In genomic region chr4:77579406-77580076, GRCh38 we compare ENCODE assay signal across 12 cellular contexts. TPM values are rescaled to one million over a fixed set of nuclear protein-coding genes. Genes with fewer than 3 reads are reported as not detected.
DNase-seq lines count a peak whose midpoint lies in the region; ATAC-seq and TF ChIP-seq lines count a peak whose summit lies in the region.
"Had no signal": no experiment of that assay in that cellular context is flagged by ENCODE, and none has a peak within 500 bp of the region (broad histone marks: within the 10 kb centered on the region; RNA-seq: fewer than 3 reads in every experiment).

No MANE protein-coding gene starts in this region.

- no peaks in the 10 kb centered on the region for H3K9me3 ChIP-seq in upper lobe of right lung
- H3K9me3 ChIP-seq: ascending aorta had no signal

- no peaks in the 10 kb centered on the region for H3K4me1 ChIP-seq in upper lobe of right lung
- H3K4me1 ChIP-seq: ascending aorta had no signal

- POLR2A ChIA-PET in GM10248 (lab: Yijun Ruan, JAX), result no interaction called here

- CTCF ChIA-PET in GM10248 (lab: Yijun Ruan, JAX), result interaction anchor here (1.2 to 1.9 kb wide), 2 partner anchors 20 to 22 kb away, joined by 3 to 7 read pairs; no protein-coding TSS in a partner anchor

- DNase-seq in activated naive CD8-positive, alpha-beta T cell treated with anti-CD3 and anti-CD28 coated beads, Interleukin-2, amount 50 U/mL, for 24 hours, result no peak
- DNase-seq in activated naive CD8-positive, alpha-beta T cell treated with anti-CD3 and anti-CD28 coated beads for 36 hours, result no peak
- DNase-seq in foreskin fibroblast (peak; percentile 53 to 80), upper lobe of right lung (no peak), GM10248 (ENCODE audit: extremely low spot score) (no peak), MV-4-11 (lab: John Stamatoyannopoulos, UW) (no peak)
- DNase-seq: activated CD4-positive, CD25-positive, alpha-beta regulatory T cell treated with anti-CD3 and anti-CD28 coated beads, Interleukin-2, amount 50 U/mL, for 72 hours; CD8-positive, alpha-beta T cell; stimulated activated CD8-positive, alpha-beta memory T cell treated with anti-CD3 and anti-CD28 coated beads, Interleukin-4, amount 100 ng/mL, for 48 hours had no signal

- H3K27me3 ChIP-seq in upper lobe of right lung, result no peaks in the 10 kb centered on the region
- H3K27me3 ChIP-seq: ascending aorta had no signal

- no peak overlapping the region for H3K4me3 Mint-ChIP-seq in activated naive CD8-positive, alpha-beta T cell treated with anti-CD3 and anti-CD28 coated beads, Interleukin-2, amount 50 U/mL, for 24 hours
- no peak overlapping the region for H3K4me3 Mint-ChIP-seq in activated naive CD8-positive, alpha-beta T cell treated with anti-CD3 and anti-CD28 coated beads for 36 hours
- H3K4me3 Mint-ChIP-seq: CD8-positive, alpha-beta T cell had no signal

- TF ChIP-seq CTCF in foreskin fibroblast (IDR thresholded peaks at IDR 0.05; ENCODE audit: low read depth, low read length) (no peak), upper lobe of right lung (IDR thresholded peaks at IDR 0.05) (no peak), GM10248 (IDR thresholded peaks at IDR 0.05; ENCODE audit: control extremely low read depth, extremely low read depth, low read depth, missing control alignments) (no peak)

- peak; percentile 67 for ATAC-seq in activated naive CD8-positive, alpha-beta T cell treated with anti-CD3 and anti-CD28 coated beads, Interleukin-2, amount 50 U/mL, for 24 hours
- ATAC-seq in SK-N-SH treated with all-trans-retinoic acid at 6 μM for 48 hours (peak; percentile 98), upper lobe of right lung (peak; percentile 80), HG02588 (IDR thresholded peaks at IDR 0.05; ENCODE audit: unreplicated experiment) (no peak)
- ATAC-seq: CD8-positive, alpha-beta T cell had no signal

- intact Hi-C loops in upper lobe of right lung (cut with DNase I), result no loop called here

- peaks cover 12% of the 10 kb centered on the region for H3K27me3 Mint-ChIP-seq in activated naive CD8-positive, alpha-beta T cell treated with anti-CD3 and anti-CD28 coated beads, Interleukin-2, amount 50 U/mL, for 24 hours
- H3K27me3 Mint-ChIP-seq in activated naive CD8-positive, alpha-beta T cell treated with anti-CD3 and anti-CD28 coated beads for 36 hours, result peaks cover 34% of the 10 kb centered on the region

- peak overlapping the region; percentile 77 for H3K27ac Mint-ChIP-seq in activated naive CD8-positive, alpha-beta T cell treated with anti-CD3 and anti-CD28 coated beads, Interleukin-2, amount 50 U/mL, for 24 hours
- no peak overlapping the region for H3K27ac Mint-ChIP-seq in activated naive CD8-positive, alpha-beta T cell treated with anti-CD3 and anti-CD28 coated beads for 36 hours
- H3K27ac Mint-ChIP-seq: CD8-positive, alpha-beta T cell had no signal

- H3K27ac ChIP-seq in upper lobe of right lung, result no peak overlapping the region

- no peaks in the 10 kb centered on the region for H3K36me3 ChIP-seq in upper lobe of right lung
- H3K36me3 ChIP-seq: ascending aorta had no signal

- H3K9me3 Mint-ChIP-seq in activated naive CD8-positive, alpha-beta T cell treated with anti-CD3 and anti-CD28 coated beads, Interleukin-2, amount 50 U/mL, for 24 hours, result peaks cover 7% of the 10 kb centered on the region
- H3K9me3 Mint-ChIP-seq in activated naive CD8-positive, alpha-beta T cell treated with anti-CD3 and anti-CD28 coated beads for 36 hours, result peaks cover 5% of the 10 kb centered on the region
- H3K9me3 Mint-ChIP-seq: CD8-positive, alpha-beta T cell had no signal

- H3K4me3 ChIP-seq in foreskin fibroblast (ENCODE audit: low read depth in 1 of 2, low read length in 2 of 2) (no peak overlapping the region), upper lobe of right lung (no peak overlapping the region)
- H3K4me3 ChIP-seq: ascending aorta had no signal

- H3K4me1 Mint-ChIP-seq in activated naive CD8-positive, alpha-beta T cell treated with anti-CD3 and anti-CD28 coated beads, Interleukin-2, amount 50 U/mL, for 24 hours, result peaks cover 53% of the 10 kb centered on the region
- peaks cover 22% of the 10 kb centered on the region for H3K4me1 Mint-ChIP-seq in activated naive CD8-positive, alpha-beta T cell treated with anti-CD3 and anti-CD28 coated beads for 36 hours

- peaks cover 3% of the 10 kb centered on the region for H3K36me3 Mint-ChIP-seq in activated naive CD8-positive, alpha-beta T cell treated with anti-CD3 and anti-CD28 coated beads, Interleukin-2, amount 50 U/mL, for 24 hours (ENCODE audit: low read depth)
- peaks cover 5% of the 10 kb centered on the region for H3K36me3 Mint-ChIP-seq in activated naive CD8-positive, alpha-beta T cell treated with anti-CD3 and anti-CD28 coated beads for 36 hours
- H3K36me3 Mint-ChIP-seq: CD8-positive, alpha-beta T cell had no signal

TF ChIP-seq in SK-N-SH treated with all-trans-retinoic acid at 6 μM for 48 hours, 23 proteins besides CTCF, POLR2A, EP300 and RAD21:
- TF ChIP-seq, protein P1, sequence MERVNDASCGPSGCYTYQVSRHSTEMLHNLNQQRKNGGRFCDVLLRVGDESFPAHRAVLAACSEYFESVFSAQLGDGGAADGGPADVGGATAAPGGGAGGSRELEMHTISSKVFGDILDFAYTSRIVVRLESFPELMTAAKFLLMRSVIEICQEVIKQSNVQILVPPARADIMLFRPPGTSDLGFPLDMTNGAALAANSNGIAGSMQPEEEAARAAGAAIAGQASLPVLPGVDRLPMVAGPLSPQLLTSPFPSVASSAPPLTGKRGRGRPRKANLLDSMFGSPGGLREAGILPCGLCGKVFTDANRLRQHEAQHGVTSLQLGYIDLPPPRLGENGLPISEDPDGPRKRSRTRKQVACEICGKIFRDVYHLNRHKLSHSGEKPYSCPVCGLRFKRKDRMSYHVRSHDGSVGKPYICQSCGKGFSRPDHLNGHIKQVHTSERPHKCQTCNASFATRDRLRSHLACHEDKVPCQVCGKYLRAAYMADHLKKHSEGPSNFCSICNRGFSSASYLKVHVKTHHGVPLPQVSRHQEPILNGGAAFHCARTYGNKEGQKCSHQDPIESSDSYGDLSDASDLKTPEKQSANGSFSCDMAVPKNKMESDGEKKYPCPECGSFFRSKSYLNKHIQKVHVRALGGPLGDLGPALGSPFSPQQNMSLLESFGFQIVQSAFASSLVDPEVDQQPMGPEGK (CRISPR knock-in tag; IDR thresholded peaks at IDR 0.05; ENCODE audit: borderline replicate concordance), result no peak
- no peak for TF ChIP-seq ARNTL (CRISPR knock-in tag; IDR thresholded peaks at IDR 0.05; ENCODE audit: borderline replicate concordance, low read depth)
TF ChIP-seq in SK-N-SH treated with all-trans-retinoic acid at 6 μM for 48 hours: peak in this region for 0.

RNA-seq across cellular contexts. Expression of gene CXCL13, which starts 26.1 kb away (rescaled TPM):
- not detected for total RNA-seq in activated naive CD8-positive, alpha-beta T cell treated with anti-CD3 and anti-CD28 coated beads for 36 hours
- total RNA-seq in upper lobe of right lung, result not detected
- total RNA-seq: ascending aorta; CD8-positive, alpha-beta T cell had no signal

Comparison
In these comparisons a context has a peak if more than half of its experiments do, and no peak if none do; other contexts are left out.
1. DNase-seq: peak in foreskin fibroblast (2 of 2); none in activated naive CD8-positive, alpha-beta T cell treated with anti-CD3 and anti-CD28 coated beads, Interleukin-2, amount 50 U/mL, for 24 hours (single experiment), activated naive CD8-positive, alpha-beta T cell treated with anti-CD3 and anti-CD28 coated beads for 36 hours (single experiment), upper lobe of right lung (single experiment), GM10248 (single experiment) and MV-4-11 (single experiment).